Comparison of ENCODE assay signal across 1 cellular context in the genomic region with DNA sequence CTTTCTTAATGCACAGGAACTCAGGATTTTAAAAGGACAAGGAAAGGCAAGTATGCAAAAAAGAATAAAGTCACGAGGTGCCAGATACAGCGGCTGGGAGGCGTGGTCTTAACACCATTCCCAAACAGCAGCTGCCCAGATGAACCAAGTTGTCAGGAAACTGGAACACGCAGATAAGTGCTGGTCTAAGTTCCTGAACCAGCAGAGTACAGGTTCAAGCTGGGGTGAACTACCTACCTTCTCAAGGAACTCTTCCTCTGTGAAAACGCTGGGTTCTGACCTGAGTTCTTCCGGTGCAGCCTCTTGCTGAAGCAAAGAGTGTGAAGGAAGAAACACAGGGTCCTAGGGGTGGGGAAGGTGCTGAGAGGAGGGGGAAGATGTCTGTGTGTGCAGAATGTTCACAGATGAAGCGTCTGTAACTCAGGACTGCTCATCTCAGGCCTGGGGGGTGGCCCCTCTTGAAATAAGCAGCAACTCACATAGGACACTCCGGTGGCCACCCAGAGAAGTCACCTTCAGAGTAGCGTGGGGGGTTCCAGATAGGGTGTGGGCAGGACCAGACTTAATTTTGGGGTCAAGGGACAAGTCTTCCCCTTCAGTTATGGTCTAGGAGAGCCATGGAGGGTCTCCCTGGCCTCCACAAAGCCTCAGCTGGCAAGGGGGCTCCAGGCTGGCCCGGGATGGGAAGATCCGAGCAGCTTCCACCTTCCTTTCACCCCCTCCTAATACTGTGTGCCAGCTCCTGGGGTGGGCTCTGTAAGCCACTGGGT.
TF ChIP-seq lines count a peak whose summit lies in the region.

No MANE protein-coding gene starts in this region.

TF ChIP-seq in GM23338, 12 proteins besides CTCF, POLR2A, EP300 and RAD21 (continued from another document):
- TF ChIP-seq, protein P1, sequence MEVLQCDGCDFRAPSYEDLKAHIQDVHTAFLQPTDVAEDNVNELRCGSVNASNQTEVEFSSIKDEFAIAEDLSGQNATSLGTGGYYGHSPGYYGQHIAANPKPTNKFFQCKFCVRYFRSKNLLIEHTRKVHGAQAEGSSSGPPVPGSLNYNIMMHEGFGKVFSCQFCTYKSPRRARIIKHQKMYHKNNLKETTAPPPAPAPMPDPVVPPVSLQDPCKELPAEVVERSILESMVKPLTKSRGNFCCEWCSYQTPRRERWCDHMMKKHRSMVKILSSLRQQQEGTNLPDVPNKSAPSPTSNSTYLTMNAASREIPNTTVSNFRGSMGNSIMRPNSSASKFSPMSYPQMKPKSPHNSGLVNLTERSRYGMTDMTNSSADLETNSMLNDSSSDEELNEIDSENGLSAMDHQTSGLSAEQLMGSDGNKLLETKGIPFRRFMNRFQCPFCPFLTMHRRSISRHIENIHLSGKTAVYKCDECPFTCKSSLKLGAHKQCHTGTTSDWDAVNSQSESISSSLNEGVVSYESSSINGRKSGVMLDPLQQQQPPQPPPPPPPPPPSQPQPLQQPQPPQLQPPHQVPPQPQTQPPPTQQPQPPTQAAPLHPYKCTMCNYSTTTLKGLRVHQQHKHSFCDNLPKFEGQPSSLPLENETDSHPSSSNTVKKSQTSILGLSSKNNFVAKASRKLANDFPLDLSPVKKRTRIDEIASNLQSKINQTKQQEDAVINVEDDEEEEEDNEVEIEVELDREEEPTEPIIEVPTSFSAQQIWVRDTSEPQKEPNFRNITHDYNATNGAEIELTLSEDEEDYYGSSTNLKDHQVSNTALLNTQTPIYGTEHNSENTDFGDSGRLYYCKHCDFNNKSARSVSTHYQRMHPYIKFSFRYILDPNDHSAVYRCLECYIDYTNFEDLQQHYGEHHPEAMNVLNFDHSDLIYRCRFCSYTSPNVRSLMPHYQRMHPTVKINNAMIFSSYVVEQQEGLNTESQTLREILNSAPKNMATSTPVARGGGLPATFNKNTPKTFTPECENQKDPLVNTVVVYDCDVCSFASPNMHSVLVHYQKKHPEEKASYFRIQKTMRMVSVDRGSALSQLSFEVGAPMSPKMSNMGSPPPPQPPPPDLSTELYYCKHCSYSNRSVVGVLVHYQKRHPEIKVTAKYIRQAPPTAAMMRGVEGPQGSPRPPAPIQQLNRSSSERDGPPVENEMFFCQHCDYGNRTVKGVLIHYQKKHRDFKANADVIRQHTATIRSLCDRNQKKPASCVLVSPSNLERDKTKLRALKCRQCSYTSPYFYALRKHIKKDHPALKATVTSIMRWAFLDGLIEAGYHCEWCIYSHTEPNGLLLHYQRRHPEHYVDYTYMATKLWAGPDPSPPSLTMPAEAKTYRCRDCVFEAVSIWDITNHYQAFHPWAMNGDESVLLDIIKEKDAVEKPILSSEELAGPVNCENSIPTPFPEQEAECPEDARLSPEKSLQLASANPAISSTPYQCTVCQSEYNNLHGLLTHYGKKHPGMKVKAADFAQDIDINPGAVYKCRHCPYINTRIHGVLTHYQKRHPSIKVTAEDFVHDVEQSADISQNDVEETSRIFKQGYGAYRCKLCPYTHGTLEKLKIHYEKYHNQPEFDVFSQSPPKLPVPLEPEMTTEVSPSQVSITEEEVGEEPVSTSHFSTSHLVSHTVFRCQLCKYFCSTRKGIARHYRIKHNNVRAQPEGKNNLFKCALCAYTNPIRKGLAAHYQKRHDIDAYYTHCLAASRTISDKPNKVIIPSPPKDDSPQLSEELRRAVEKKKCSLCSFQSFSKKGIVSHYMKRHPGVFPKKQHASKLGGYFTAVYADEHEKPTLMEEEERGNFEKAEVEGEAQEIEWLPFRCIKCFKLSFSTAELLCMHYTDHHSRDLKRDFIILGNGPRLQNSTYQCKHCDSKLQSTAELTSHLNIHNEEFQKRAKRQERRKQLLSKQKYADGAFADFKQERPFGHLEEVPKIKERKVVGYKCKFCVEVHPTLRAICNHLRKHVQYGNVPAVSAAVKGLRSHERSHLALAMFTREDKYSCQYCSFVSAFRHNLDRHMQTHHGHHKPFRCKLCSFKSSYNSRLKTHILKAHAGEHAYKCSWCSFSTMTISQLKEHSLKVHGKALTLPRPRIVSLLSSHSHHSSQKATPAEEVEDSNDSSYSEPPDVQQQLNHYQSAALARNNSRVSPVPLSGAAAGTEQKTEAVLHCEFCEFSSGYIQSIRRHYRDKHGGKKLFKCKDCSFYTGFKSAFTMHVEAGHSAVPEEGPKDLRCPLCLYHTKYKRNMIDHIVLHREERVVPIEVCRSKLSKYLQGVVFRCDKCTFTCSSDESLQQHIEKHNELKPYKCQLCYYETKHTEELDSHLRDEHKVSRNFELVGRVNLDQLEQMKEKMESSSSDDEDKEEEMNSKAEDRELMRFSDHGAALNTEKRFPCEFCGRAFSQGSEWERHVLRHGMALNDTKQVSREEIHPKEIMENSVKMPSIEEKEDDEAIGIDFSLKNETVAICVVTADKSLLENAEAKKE (CRISPR knock-in tag; IDR thresholded peaks at IDR 0.05): no peak
- TF ChIP-seq ZNF114 (CRISPR knock-in tag; IDR thresholded peaks at IDR 0.05) (no peak), EZH2 (IDR thresholded peaks at IDR 0.05; ENCODE audit: low read depth, unreplicated experiment) (no peak), EZH2phosphoT487 (IDR thresholded peaks at IDR 0.05; ENCODE audit: unreplicated experiment) (no peak), POLR2AphosphoS5 (IDR thresholded peaks at IDR 0.05; ENCODE audit: low read depth) (no peak)
